In the genomic region with DNA sequence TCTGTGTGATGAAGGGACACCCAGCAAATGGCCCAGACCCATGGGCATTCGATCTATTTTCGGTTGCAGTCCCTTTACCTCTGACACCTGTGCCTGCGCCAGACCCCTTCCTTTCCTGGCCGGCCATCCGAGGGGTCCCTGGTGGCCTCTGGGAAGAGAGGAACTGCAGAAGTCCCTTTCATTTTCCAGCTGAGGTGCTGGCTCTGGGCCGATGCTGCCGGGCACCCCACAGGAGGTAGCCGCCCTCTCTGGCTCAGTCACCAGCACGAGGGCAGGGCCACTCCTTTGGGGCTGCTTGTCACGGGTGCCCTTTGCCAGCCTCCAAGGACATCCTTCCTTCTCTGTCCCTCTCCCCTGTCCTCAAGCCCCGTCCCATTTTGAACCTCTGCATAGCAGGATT, we compare ENCODE assay signal across 15 cellular contexts. TPM values are rescaled to one million over a fixed set of nuclear protein-coding genes. Genes with fewer than 3 reads are reported as not detected.
A peak's percentile ranks its signal among the peaks of the same experiment; 100 is the strongest.
DNase-seq lines count a peak whose midpoint lies in the region; ATAC-seq, FAIRE-seq and TF ChIP-seq lines count a peak whose summit lies in the region.
"Had no signal": no experiment of that assay in that cellular context is flagged by ENCODE, and none has a peak within 500 bp of the region (broad histone marks: within the 10 kb centered on the region; RNA-seq: fewer than 3 reads in every experiment).

No MANE protein-coding gene starts in this region.

- H3K4me3 Mint-ChIP-seq in astrocyte (ENCODE audit: unreplicated experiment) = no peak overlapping the region
- H3K4me3 Mint-ChIP-seq: IgD-negative memory B cell had no signal

- peaks cover 0 to 16% (median 0%) of the 10 kb centered on the region in 11 experiments; a peak in 6 of 22 replicates for H4K20me1 ChIP-seq in BLaER1 treated with 17β-estradiol and CSF1 and Interleukin-3, amounts not matched to agents 10 nM and 100 nM
- H4K20me1 ChIP-seq in astrocyte (ENCODE audit: insufficient read depth, low read length) = no peaks in the 10 kb centered on the region

- no peaks in the 10 kb centered on the region for H3K79me2 ChIP-seq in astrocyte (ENCODE audit: insufficient read depth, low read length)

- in situ Hi-C loops in gastrocnemius medialis (cut with MboI; ENCODE audit: low sequenced_read_pairs in 4 of 4) = loop anchor here in 2 of 4 donors (5.0 to 10.0 kb wide), 2 partner anchors 149 to 161 kb away; a partner anchor contains a TSS

- H3K36me3 ChIP-seq in BLaER1 treated with 17β-estradiol and CSF1 and Interleukin-3, amounts not matched to agents 10 nM and 100 nM = no peaks in the 10 kb centered on the region
- H3K36me3 ChIP-seq in astrocyte (ENCODE audit: insufficient read depth, low read length) (no peaks in the 10 kb centered on the region), mesenchymal stem cell (ENCODE audit: control insufficient read depth in 1 of 2, insufficient read depth in 2 of 2, low read depth in 1 of 2, low read length in 2 of 2) (no peaks in the 10 kb centered on the region), gastrocnemius medialis (no peaks in the 10 kb centered on the region)

- peaks cover 18 to 45% (median 32%) of the 10 kb centered on the region in 11 experiments for H3K27me3 ChIP-seq in BLaER1 treated with 17β-estradiol and CSF1 and Interleukin-3, amounts not matched to agents 10 nM and 100 nM
- H3K27me3 ChIP-seq in astrocyte (ENCODE audit: insufficient read depth, low read length) (no peaks in the 10 kb centered on the region), mesenchymal stem cell (ENCODE audit: control insufficient read depth in 1 of 2, insufficient read depth in 1 of 2, low read length in 2 of 2) (peaks cover 23 to 24% of the 10 kb centered on the region in 2 experiments), gastrocnemius medialis (peaks cover 0 to 16% (median 0%) of the 10 kb centered on the region in 3 donors)

- no peak overlapping the region for H3K4me3 ChIP-seq in BLaER1 treated with 17β-estradiol and CSF1 and Interleukin-3, amounts not matched to agents 10 nM and 100 nM
- no peak overlapping the region for H3K4me3 ChIP-seq in astrocyte (ENCODE audit: insufficient read depth, low read depth, low read length)
- H3K4me3 ChIP-seq in mesenchymal stem cell (ENCODE audit: insufficient read depth in 1 of 2, low read depth in 1 of 2, low read length in 2 of 2) = no peak overlapping the region
- no peak overlapping the region for H3K4me3 ChIP-seq in gastrocnemius medialis

- no peak overlapping the region for H4K8ac ChIP-seq in mesenchymal stem cell (ENCODE audit: low read length)

- H3K9ac ChIP-seq in BLaER1 treated with 17β-estradiol and CSF1 and Interleukin-3, amounts not matched to agents 10 nM and 100 nM = peak overlapping the region in 1 of 11 experiments; percentile 6; a peak in 1 of 22 replicates
- no peak overlapping the region for H3K9ac ChIP-seq in astrocyte (ENCODE audit: low read length)
- H3K9ac ChIP-seq in mesenchymal stem cell (ENCODE audit: low read length) = no peak overlapping the region

- no peaks in the 10 kb centered on the region for H3K36me3 Mint-ChIP-seq in astrocyte (ENCODE audit: low read depth, unreplicated experiment)
- H3K36me3 Mint-ChIP-seq: CD14-positive monocyte had no signal

- H3K4me1 Mint-ChIP-seq in astrocyte (ENCODE audit: low read depth, unreplicated experiment) = peaks cover 13% of the 10 kb centered on the region

- peaks cover 20% of the 10 kb centered on the region for H3K27me3 Mint-ChIP-seq in astrocyte (ENCODE audit: low read depth, unreplicated experiment)

- peaks cover 13 to 51% (median 40%) of the 10 kb centered on the region in 10 experiments; a peak in 19 of 20 replicates for H3K4me1 ChIP-seq in BLaER1 treated with 17β-estradiol and CSF1 and Interleukin-3, amounts not matched to agents 10 nM and 100 nM
- H3K4me1 ChIP-seq in astrocyte (ENCODE audit: insufficient read depth, low read length) = peaks cover 12% of the 10 kb centered on the region
- peaks cover 11% of the 10 kb centered on the region for H3K4me1 ChIP-seq in mesenchymal stem cell (ENCODE audit: control insufficient read depth, insufficient read depth, low read depth, low read length)
- H3K4me1 ChIP-seq in gastrocnemius medialis = peaks cover 10 to 26% of the 10 kb centered on the region in 2 donors

- H2AK5ac ChIP-seq in mesenchymal stem cell (ENCODE audit: low read length, severe bottlenecking) = no peak overlapping the region

- TF ChIP-seq CTCF in astrocyte (IDR thresholded peaks at IDR 0.05; ENCODE audit: insufficient read depth, low read depth, low read length) (no peak), gastrocnemius medialis (IDR thresholded peaks at IDR 0.05 in 4 of 5, conservative IDR thresholded peaks at IDR 0.05 in 1 of 5) (no peak)

- ATAC-seq in gastrocnemius medialis = no peak

- 91% methylated on average over 11 of the region's 11 CpGs for WGBS in mesenchymal stem cell

- H2BK120ac ChIP-seq in mesenchymal stem cell (ENCODE audit: low read depth, low read length) = no peak overlapping the region

- TF ChIP-seq POLR2A in gastrocnemius medialis (IDR thresholded peaks at IDR 0.05) = no peak

- peak overlapping the region in 10 of 11 experiments; percentile 15 to 76 (median 56); a peak in 17 of 22 replicates for H3K4me2 ChIP-seq in BLaER1 treated with 17β-estradiol and CSF1 and Interleukin-3, amounts not matched to agents 10 nM and 100 nM
- H3K4me2 ChIP-seq in astrocyte (ENCODE audit: low read length) (peak overlapping the region; percentile 57), mesenchymal stem cell (ENCODE audit: low read length, poor library complexity, severe bottlenecking) (no peak overlapping the region)

- peak overlapping the region in 1 of 2 experiments; percentile 74 for H3K23ac ChIP-seq in mesenchymal stem cell (ENCODE audit: low read length in 2 of 2)

- intact Hi-C loops in gastrocnemius medialis (cut with DNase I; ENCODE audit: low total_unique reads) = no loop called here

- H3K79me1 ChIP-seq in mesenchymal stem cell (replicated peaks; ENCODE audit: low read length, poor library complexity, severe bottlenecking) = no peaks in the 10 kb centered on the region

- FAIRE-seq in astrocyte (lab: Jason Lieb, UNC) = no peak

- H2BK5ac ChIP-seq in mesenchymal stem cell (ENCODE audit: low read depth, low read length, poor library complexity, severe bottlenecking) = no peak overlapping the region

- no peak overlapping the region for H2BK12ac ChIP-seq in mesenchymal stem cell (ENCODE audit: low read length in 2 of 2)

- no peak overlapping the region for H3K4ac ChIP-seq in mesenchymal stem cell (ENCODE audit: low read depth in 1 of 2, low read length in 2 of 2)

- H3K14ac ChIP-seq in mesenchymal stem cell (ENCODE audit: low read length in 2 of 2) = no peak overlapping the region

- H2AFZ ChIP-seq in astrocyte (ENCODE audit: low read depth, low read length) (no peak overlapping the region), mesenchymal stem cell (ENCODE audit: low read depth, low read length) (no peak overlapping the region)

- H3K27ac ChIP-seq in BLaER1 treated with 17β-estradiol and CSF1 and Interleukin-3, amounts not matched to agents 10 nM and 100 nM = no peak overlapping the region
- no peak overlapping the region for H3K27ac ChIP-seq in astrocyte (ENCODE audit: low read depth, low read length)
- H3K27ac ChIP-seq in mesenchymal stem cell (ENCODE audit: low read length, poor library complexity, severe bottlenecking) = no peak overlapping the region
- H3K27ac ChIP-seq in gastrocnemius medialis = peak overlapping the region in 3 of 4 donors; percentile 16 to 48 (median 21)

- H3K9me3 Mint-ChIP-seq in astrocyte (ENCODE audit: unreplicated experiment) = no peaks in the 10 kb centered on the region
- H3K9me3 Mint-ChIP-seq: IgD-negative memory B cell had no signal

- no peak overlapping the region for H3K18ac ChIP-seq in mesenchymal stem cell (ENCODE audit: low read depth in 1 of 2, low read length in 2 of 2)

- no peaks in the 10 kb centered on the region for H3K9me3 ChIP-seq in BLaER1 treated with 17β-estradiol and CSF1 and Interleukin-3, amounts not matched to agents 10 nM and 100 nM (replicated peaks in 1 of 11)
- H3K9me3 ChIP-seq in astrocyte (ENCODE audit: insufficient read depth, low read depth, low read length) (no peaks in the 10 kb centered on the region), mesenchymal stem cell (ENCODE audit: control insufficient read depth, low read length) (no peaks in the 10 kb centered on the region), gastrocnemius medialis (no peaks in the 10 kb centered on the region)

- H2BK15ac ChIP-seq in mesenchymal stem cell (ENCODE audit: low read depth, poor library complexity, severe bottlenecking) = no peak overlapping the region

- peak overlapping the region; percentile 18 for H4K91ac ChIP-seq in mesenchymal stem cell (ENCODE audit: low read length)

- no peak for DNase-seq in astrocyte (ENCODE audit: low read depth)
- DNase-seq in mesenchymal stem cell = no peak
- no peak for DNase-seq in gastrocnemius medialis
- no peak for DNase-seq in NCI-H526 (lab: John Stamatoyannopoulos, UW)
- no peak for DNase-seq in NCI-H748 treated with DMSO at 0.1 percent for 48 hours (lab: John Stamatoyannopoulos, UW)
- no peak for DNase-seq in SKM-1 (lab: John Stamatoyannopoulos, UW; ENCODE audit: unreplicated experiment)
- DNase-seq in activated CD4-positive, alpha-beta T cell treated with anti-CD3 and anti-CD28 coated beads, Interleukin-2, amount 50 U/mL, for 1 hour = no peak
- DNase-seq: COR-L47, NCI-H1105 treated with DMSO at 0.1 percent for 48 hours, NCI-H1694 treated with DMSO at 0.1 percent for 48 hours had no signal

- H3K27ac Mint-ChIP-seq in astrocyte (ENCODE audit: unreplicated experiment) = peak overlapping the region; percentile 50

RNA-seq across cellular contexts. Expression of a gene that starts 4.2 kb away (rescaled TPM):
- 0.75 and 0.89 TPM in 2 replicates for total RNA-seq in astrocyte
- 0.18 TPM for polyA plus RNA-seq in mesenchymal stem cell (2013, experiment 1 of 2)
- polyA plus RNA-seq in mesenchymal stem cell (2013, experiment 2 of 2) = 0.11 TPM
- 10 to 100 TPM in 1 of 4 donors, 1 to 10 TPM in 3; 5.3 to 14.8 (median 6.9) TPM for total RNA-seq in gastrocnemius medialis
- total RNA-seq: H4, HT1080 had no signal
- polyA plus RNA-seq: CD14-positive monocyte, IgD-negative memory B cell had no signal

RNA-seq across cellular contexts. Expression of a gene that starts 59.8 kb away (rescaled TPM):
- 67.8 and 69.9 TPM in 2 replicates for total RNA-seq in astrocyte
- 54.8 TPM for polyA plus RNA-seq in mesenchymal stem cell (2013, experiment 1 of 2)
- polyA plus RNA-seq in mesenchymal stem cell (2013, experiment 2 of 2) = 54.9 TPM
- 10 to 100 TPM; 15.3 to 56.4 (median 23.3) TPM for total RNA-seq in gastrocnemius medialis

Comparison
In these comparisons a context has a peak if more than half of its experiments do, and no peak if none do; other contexts are left out.
1. H3K27ac ChIP-seq: peak in gastrocnemius medialis (3 of 4); none in BLaER1 treated with 17β-estradiol and CSF1 and Interleukin-3, amounts not matched to agents 10 nM and 100 nM (0 of 11), astrocyte (single experiment) and mesenchymal stem cell (single experiment).